Comparison of ENCODE assay signal across 1 cellular context in genomic region chr10:125144693-125145623, GRCh38.
TF ChIP-seq lines count a peak whose summit lies in the region.

No MANE protein-coding gene starts in this region.

TF ChIP-seq in HEK293, 187 proteins besides CTCF, POLR2A, EP300 and RAD21 (continued from another document):
- TF ChIP-seq ZNF692 (tag by site-specific recombination; IDR thresholded peaks at IDR 0.05), result peak; percentile 63; the same call in 1 of the 2 replicates
- TF ChIP-seq ZNF48 (tag by site-specific recombination; IDR thresholded peaks at IDR 0.05), result no peak
- no peak for TF ChIP-seq MYNN (tag by site-specific recombination; IDR thresholded peaks at IDR 0.05; ENCODE audit: borderline replicate concordance)
- TF ChIP-seq, protein P1, sequence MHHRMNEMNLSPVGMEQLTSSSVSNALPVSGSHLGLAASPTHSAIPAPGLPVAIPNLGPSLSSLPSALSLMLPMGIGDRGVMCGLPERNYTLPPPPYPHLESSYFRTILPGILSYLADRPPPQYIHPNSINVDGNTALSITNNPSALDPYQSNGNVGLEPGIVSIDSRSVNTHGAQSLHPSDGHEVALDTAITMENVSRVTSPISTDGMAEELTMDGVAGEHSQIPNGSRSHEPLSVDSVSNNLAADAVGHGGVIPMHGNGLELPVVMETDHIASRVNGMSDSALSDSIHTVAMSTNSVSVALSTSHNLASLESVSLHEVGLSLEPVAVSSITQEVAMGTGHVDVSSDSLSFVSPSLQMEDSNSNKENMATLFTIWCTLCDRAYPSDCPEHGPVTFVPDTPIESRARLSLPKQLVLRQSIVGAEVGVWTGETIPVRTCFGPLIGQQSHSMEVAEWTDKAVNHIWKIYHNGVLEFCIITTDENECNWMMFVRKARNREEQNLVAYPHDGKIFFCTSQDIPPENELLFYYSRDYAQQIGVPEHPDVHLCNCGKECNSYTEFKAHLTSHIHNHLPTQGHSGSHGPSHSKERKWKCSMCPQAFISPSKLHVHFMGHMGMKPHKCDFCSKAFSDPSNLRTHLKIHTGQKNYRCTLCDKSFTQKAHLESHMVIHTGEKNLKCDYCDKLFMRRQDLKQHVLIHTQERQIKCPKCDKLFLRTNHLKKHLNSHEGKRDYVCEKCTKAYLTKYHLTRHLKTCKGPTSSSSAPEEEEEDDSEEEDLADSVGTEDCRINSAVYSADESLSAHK (tag by site-specific recombination; IDR thresholded peaks at IDR 0.05), result peak; percentile 46; the same call in 1 of the 2 replicates
- no peak for TF ChIP-seq ZNF473 (tag by site-specific recombination; IDR thresholded peaks at IDR 0.05)
- TF ChIP-seq ZNF404 (tag by site-specific recombination; IDR thresholded peaks at IDR 0.05), result no peak
- TF ChIP-seq ZNF155 (tag by site-specific recombination; IDR thresholded peaks at IDR 0.05), result no peak
- TF ChIP-seq, protein P2, sequence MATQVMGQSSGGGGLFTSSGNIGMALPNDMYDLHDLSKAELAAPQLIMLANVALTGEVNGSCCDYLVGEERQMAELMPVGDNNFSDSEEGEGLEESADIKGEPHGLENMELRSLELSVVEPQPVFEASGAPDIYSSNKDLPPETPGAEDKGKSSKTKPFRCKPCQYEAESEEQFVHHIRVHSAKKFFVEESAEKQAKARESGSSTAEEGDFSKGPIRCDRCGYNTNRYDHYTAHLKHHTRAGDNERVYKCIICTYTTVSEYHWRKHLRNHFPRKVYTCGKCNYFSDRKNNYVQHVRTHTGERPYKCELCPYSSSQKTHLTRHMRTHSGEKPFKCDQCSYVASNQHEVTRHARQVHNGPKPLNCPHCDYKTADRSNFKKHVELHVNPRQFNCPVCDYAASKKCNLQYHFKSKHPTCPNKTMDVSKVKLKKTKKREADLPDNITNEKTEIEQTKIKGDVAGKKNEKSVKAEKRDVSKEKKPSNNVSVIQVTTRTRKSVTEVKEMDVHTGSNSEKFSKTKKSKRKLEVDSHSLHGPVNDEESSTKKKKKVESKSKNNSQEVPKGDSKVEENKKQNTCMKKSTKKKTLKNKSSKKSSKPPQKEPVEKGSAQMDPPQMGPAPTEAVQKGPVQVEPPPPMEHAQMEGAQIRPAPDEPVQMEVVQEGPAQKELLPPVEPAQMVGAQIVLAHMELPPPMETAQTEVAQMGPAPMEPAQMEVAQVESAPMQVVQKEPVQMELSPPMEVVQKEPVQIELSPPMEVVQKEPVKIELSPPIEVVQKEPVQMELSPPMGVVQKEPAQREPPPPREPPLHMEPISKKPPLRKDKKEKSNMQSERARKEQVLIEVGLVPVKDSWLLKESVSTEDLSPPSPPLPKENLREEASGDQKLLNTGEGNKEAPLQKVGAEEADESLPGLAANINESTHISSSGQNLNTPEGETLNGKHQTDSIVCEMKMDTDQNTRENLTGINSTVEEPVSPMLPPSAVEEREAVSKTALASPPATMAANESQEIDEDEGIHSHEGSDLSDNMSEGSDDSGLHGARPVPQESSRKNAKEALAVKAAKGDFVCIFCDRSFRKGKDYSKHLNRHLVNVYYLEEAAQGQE (tag by site-specific recombination; IDR thresholded peaks at IDR 0.05), result no peak
- no peak for TF ChIP-seq SCRT2 (tag by site-specific recombination; IDR thresholded peaks at IDR 0.05)
- peak; percentile 67; the same call in 1 of the 2 replicates for TF ChIP-seq KLF9 (tag by site-specific recombination; IDR thresholded peaks at IDR 0.05; ENCODE audit: low read depth)
- peak; percentile 69; the same call in 1 of the 2 replicates for TF ChIP-seq KLF7 (tag by site-specific recombination; IDR thresholded peaks at IDR 0.05; ENCODE audit: borderline replicate concordance)
- TF ChIP-seq ZNF416 (tag by site-specific recombination; IDR thresholded peaks at IDR 0.05), result no peak
- TF ChIP-seq ZBTB17 (tag by site-specific recombination; IDR thresholded peaks at IDR 0.05), result no peak
- no peak for TF ChIP-seq HOXA7 (CRISPR knock-in tag; IDR thresholded peaks at IDR 0.05; ENCODE audit: borderline replicate concordance)
- TF ChIP-seq KLF16 (tag by site-specific recombination; IDR thresholded peaks at IDR 0.05), result no peak
- TF ChIP-seq, protein P3, sequence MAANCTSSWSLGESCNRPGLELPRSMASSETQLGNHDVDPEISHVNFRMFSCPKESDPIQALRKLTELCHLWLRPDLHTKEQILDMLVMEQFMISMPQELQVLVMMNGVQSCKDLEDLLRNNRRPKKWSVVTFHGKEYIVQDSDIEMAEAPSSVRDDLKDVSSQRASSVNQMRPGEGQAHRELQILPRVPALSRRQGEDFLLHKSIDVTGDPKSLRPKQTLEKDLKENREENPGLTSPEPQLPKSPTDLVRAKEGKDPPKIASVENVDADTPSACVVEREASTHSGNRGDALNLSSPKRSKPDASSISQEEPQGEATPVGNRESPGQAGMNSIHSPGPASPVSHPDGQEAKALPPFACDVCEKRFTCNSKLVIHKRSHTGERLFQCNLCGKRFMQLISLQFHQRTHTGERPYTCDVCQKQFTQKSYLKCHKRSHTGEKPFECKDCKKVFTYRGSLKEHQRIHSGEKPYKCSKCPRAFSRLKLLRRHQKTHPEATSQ (tag by site-specific recombination; IDR thresholded peaks at IDR 0.05), result no peak
- no peak for TF ChIP-seq ZSCAN16 (tag by site-specific recombination; IDR thresholded peaks at IDR 0.05)
- TF ChIP-seq ZNF521 (tag by site-specific recombination; IDR thresholded peaks at IDR 0.05), result no peak
- TF ChIP-seq KLF10 (tag by site-specific recombination; IDR thresholded peaks at IDR 0.05), result peak; percentile 74; the same call in 1 of the 2 replicates
- TF ChIP-seq, protein P4, sequence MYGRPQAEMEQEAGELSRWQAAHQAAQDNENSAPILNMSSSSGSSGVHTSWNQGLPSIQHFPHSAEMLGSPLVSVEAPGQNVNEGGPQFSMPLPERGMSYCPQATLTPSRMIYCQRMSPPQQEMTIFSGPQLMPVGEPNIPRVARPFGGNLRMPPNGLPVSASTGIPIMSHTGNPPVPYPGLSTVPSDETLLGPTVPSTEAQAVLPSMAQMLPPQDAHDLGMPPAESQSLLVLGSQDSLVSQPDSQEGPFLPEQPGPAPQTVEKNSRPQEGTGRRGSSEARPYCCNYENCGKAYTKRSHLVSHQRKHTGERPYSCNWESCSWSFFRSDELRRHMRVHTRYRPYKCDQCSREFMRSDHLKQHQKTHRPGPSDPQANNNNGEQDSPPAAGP (tag by site-specific recombination; IDR thresholded peaks at IDR 0.05), result peak; percentile 89; the same call in 1 of the 2 replicates
- no peak for TF ChIP-seq FEZF1 (tag by site-specific recombination; IDR thresholded peaks at IDR 0.05)
- TF ChIP-seq PBX3 (CRISPR knock-in tag; IDR thresholded peaks at IDR 0.05), result no peak
- no peak for TF ChIP-seq ZBTB21 (tag by site-specific recombination; IDR thresholded peaks at IDR 0.05)
- TF ChIP-seq ZBTB48 (tag by site-specific recombination; IDR thresholded peaks at IDR 0.05), result peak; percentile 72
- peak; percentile 44 for TF ChIP-seq GLIS1 (tag by site-specific recombination; IDR thresholded peaks at IDR 0.05)
- TF ChIP-seq ZNF266 (tag by site-specific recombination; IDR thresholded peaks at IDR 0.05; ENCODE audit: low read depth), result no peak
- TF ChIP-seq ZNF585B (tag by site-specific recombination; IDR thresholded peaks at IDR 0.05), result no peak
- no peak for TF ChIP-seq SETDB1 (IDR thresholded peaks at IDR 0.05; ENCODE audit: insufficient read length, low read length)
- TF ChIP-seq, protein P5, sequence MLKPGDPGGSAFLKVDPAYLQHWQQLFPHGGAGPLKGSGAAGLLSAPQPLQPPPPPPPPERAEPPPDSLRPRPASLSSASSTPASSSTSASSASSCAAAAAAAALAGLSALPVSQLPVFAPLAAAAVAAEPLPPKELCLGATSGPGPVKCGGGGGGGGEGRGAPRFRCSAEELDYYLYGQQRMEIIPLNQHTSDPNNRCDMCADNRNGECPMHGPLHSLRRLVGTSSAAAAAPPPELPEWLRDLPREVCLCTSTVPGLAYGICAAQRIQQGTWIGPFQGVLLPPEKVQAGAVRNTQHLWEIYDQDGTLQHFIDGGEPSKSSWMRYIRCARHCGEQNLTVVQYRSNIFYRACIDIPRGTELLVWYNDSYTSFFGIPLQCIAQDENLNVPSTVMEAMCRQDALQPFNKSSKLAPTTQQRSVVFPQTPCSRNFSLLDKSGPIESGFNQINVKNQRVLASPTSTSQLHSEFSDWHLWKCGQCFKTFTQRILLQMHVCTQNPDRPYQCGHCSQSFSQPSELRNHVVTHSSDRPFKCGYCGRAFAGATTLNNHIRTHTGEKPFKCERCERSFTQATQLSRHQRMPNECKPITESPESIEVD (tag by site-specific recombination; IDR thresholded peaks at IDR 0.05), result no peak
- no peak for TF ChIP-seq ZSCAN23 (tag by site-specific recombination; IDR thresholded peaks at IDR 0.05)
- no peak for TF ChIP-seq KLF8 (tag by site-specific recombination; IDR thresholded peaks at IDR 0.05)
- no peak for TF ChIP-seq ZNF394 (tag by site-specific recombination; IDR thresholded peaks at IDR 0.05; ENCODE audit: borderline replicate concordance)
- peak; percentile 50; the same call in 1 of the 2 replicates for TF ChIP-seq GLIS2 (tag by site-specific recombination; IDR thresholded peaks at IDR 0.05)
- no peak for TF ChIP-seq ZNF426 (tag by site-specific recombination; IDR thresholded peaks at IDR 0.05)
- TF ChIP-seq SP7 (tag by site-specific recombination; IDR thresholded peaks at IDR 0.05), result peak; percentile 34; the same call in 1 of the 2 replicates
- no peak for TF ChIP-seq ZNF121 (tag by site-specific recombination; IDR thresholded peaks at IDR 0.05)
- no peak for TF ChIP-seq ZNF221 (tag by site-specific recombination; IDR thresholded peaks at IDR 0.05; ENCODE audit: borderline replicate concordance)
- TF ChIP-seq ZIC2 (tag by site-specific recombination; IDR thresholded peaks at IDR 0.05), result peak; percentile 64
- no peak for TF ChIP-seq ZNF211 (tag by site-specific recombination; IDR thresholded peaks at IDR 0.05; ENCODE audit: low read depth)
